25 cellular contexts compared by ENCODE assay signal in genomic region chr2:109428281-109428680, GRCh38.
"Had no signal": no experiment of that assay in that cellular context is flagged by ENCODE, and none has a peak within 500 bp of the region (broad histone marks: within the 10 kb centered on the region; RNA-seq: fewer than 3 reads in every experiment).

No MANE protein-coding gene starts in this region.

- H3K27ac ChIP-seq: ascending aorta, brain microvascular endothelial cell, esophagus muscularis mucosa, hepatocyte, left lung, ovary, psoas muscle, right atrium auricular region, transverse colon, uterus had no signal

- H3K27ac Mint-ChIP-seq: activated CD8-positive, alpha-beta T cell treated with anti-CD3 and anti-CD28 coated beads, Interleukin-2, amount 10 ng/mL, durations not matched to agents 7 days and 5 days; activated T-helper 1 cell treated with anti-CD3 and anti-CD28 coated beads, Interleukin-12 subunit alpha, Interleukin-12 subunit beta, Interleukin-2, Interleukin-4 antibody, amounts not matched to agents 30 ng/mL and 10 ng/mL and 1 ng/mL, durations not matched to agents 14 hours and 24 hours and 36 hours; immature natural killer cell; mesothelial cell of epicardium; natural killer cell had no signal

- H3K36me3 Mint-ChIP-seq: immature natural killer cell, mesothelial cell of epicardium, natural killer cell had no signal

- H3K4me1 ChIP-seq: ascending aorta, left lung, right atrium auricular region, transverse colon, uterus had no signal

- H3K27me3 ChIP-seq: ascending aorta, brain microvascular endothelial cell, esophagus muscularis mucosa, hepatocyte, left lung, ovary, right atrium auricular region, transverse colon, uterus had no signal

- H3K4me3 Mint-ChIP-seq: activated CD8-positive, alpha-beta T cell treated with anti-CD3 and anti-CD28 coated beads, Interleukin-2, amount 10 ng/mL, durations not matched to agents 7 days and 5 days; activated T-helper 1 cell treated with anti-CD3 and anti-CD28 coated beads, Interleukin-12 subunit alpha, Interleukin-12 subunit beta, Interleukin-2, Interleukin-4 antibody, amounts not matched to agents 30 ng/mL and 10 ng/mL and 1 ng/mL, durations not matched to agents 14 hours and 24 hours and 36 hours; immature natural killer cell; mesothelial cell of epicardium; natural killer cell had no signal

- H3K9me3 Mint-ChIP-seq: activated naive CD4-positive, alpha-beta T cell treated with anti-CD3 and anti-CD28 coated beads, Interleukin-2, amount 50 U/mL, for 72 hours; activated T-helper 1 cell treated with anti-CD3 and anti-CD28 coated beads, Interleukin-12 subunit alpha, Interleukin-12 subunit beta, Interleukin-2, Interleukin-4 antibody, amounts not matched to agents 30 ng/mL and 10 ng/mL and 1 ng/mL, durations not matched to agents 14 hours and 24 hours and 36 hours; immature natural killer cell; natural killer cell had no signal

- H3K9me3 ChIP-seq: ascending aorta, esophagus muscularis mucosa, left lung, ovary, psoas muscle, right atrium auricular region, transverse colon, uterus had no signal

- H3K36me3 ChIP-seq: brain microvascular endothelial cell, ovary, right atrium auricular region, transverse colon, uterus had no signal

- DNase-seq: activated CD4-positive, alpha-beta T cell treated with anti-CD3 and anti-CD28 coated beads for 1 hour; activated CD4-positive, alpha-beta T cell treated with anti-CD3 and anti-CD28 coated beads, Interleukin-2, amount 50 U/mL, for 1 hour; activated CD8-positive, alpha-beta T cell treated with anti-CD3 and anti-CD28 coated beads, Interleukin-2, amount 10 ng/mL, durations not matched to agents 7 days and 5 days; brain microvascular endothelial cell; caudate nucleus; dermis blood vessel endothelial cell; effector CD8-positive, alpha-beta T cell; glutamatergic neuron; immature natural killer cell; kidney glomerular epithelial cell; mammary epithelial cell; natural killer cell; psoas muscle; stimulated activated CD4-positive, alpha-beta T cell treated with anti-CD3 and anti-CD28 coated beads, Interleukin-1b, Interleukin-23, amount 100 ng/mL, for 48 hours; transverse colon; uterus had no signal

- ATAC-seq: activated CD8-positive, alpha-beta T cell treated with anti-CD3 and anti-CD28 coated beads, Interleukin-2, amount 10 ng/mL, durations not matched to agents 7 days and 5 days; activated naive CD4-positive, alpha-beta T cell treated with anti-CD3 and anti-CD28 coated beads, Interleukin-2, amount 50 U/mL, for 72 hours; left lung; natural killer cell; psoas muscle had no signal

- H3K4me3 ChIP-seq: ascending aorta, esophagus muscularis mucosa, hepatocyte, left lung, ovary, psoas muscle, right atrium auricular region, transverse colon, uterus had no signal

- H3K4me1 Mint-ChIP-seq: immature natural killer cell, mesothelial cell of epicardium, natural killer cell had no signal
